Comparison of ENCODE assay signal across 1 cellular context in genomic region chr15:67825880-67826716, GRCh38.
A peak's percentile ranks its signal among the peaks of the same experiment; 100 is the strongest.
TF ChIP-seq lines count a peak whose summit lies in the region.

No MANE protein-coding gene starts in this region.

TF ChIP-seq in GM12878, 131 proteins besides CTCF, POLR2A, EP300 and RAD21:
- 0 out of 2 replicates have a peak, but pooled peaks have one; percentile 10 for TF ChIP-seq YY1 (IDR thresholded peaks at IDR 0.05; ENCODE audit: low read depth, low read length)
- TF ChIP-seq, protein P1, sequence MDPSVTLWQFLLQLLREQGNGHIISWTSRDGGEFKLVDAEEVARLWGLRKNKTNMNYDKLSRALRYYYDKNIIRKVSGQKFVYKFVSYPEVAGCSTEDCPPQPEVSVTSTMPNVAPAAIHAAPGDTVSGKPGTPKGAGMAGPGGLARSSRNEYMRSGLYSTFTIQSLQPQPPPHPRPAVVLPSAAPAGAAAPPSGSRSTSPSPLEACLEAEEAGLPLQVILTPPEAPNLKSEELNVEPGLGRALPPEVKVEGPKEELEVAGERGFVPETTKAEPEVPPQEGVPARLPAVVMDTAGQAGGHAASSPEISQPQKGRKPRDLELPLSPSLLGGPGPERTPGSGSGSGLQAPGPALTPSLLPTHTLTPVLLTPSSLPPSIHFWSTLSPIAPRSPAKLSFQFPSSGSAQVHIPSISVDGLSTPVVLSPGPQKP (IDR thresholded peaks at IDR 0.05; ENCODE audit: low read depth, low read length): no peak
